ENCODE assay signal across 8 cellular contexts in genomic region chr13:67230243-67230773, GRCh38. TPM values are rescaled to one million over a fixed set of nuclear protein-coding genes. Genes with fewer than 3 reads are reported as not detected.
DNase-seq lines count a peak whose midpoint lies in the region; ATAC-seq and TF ChIP-seq lines count a peak whose summit lies in the region.

A gene with protein sequence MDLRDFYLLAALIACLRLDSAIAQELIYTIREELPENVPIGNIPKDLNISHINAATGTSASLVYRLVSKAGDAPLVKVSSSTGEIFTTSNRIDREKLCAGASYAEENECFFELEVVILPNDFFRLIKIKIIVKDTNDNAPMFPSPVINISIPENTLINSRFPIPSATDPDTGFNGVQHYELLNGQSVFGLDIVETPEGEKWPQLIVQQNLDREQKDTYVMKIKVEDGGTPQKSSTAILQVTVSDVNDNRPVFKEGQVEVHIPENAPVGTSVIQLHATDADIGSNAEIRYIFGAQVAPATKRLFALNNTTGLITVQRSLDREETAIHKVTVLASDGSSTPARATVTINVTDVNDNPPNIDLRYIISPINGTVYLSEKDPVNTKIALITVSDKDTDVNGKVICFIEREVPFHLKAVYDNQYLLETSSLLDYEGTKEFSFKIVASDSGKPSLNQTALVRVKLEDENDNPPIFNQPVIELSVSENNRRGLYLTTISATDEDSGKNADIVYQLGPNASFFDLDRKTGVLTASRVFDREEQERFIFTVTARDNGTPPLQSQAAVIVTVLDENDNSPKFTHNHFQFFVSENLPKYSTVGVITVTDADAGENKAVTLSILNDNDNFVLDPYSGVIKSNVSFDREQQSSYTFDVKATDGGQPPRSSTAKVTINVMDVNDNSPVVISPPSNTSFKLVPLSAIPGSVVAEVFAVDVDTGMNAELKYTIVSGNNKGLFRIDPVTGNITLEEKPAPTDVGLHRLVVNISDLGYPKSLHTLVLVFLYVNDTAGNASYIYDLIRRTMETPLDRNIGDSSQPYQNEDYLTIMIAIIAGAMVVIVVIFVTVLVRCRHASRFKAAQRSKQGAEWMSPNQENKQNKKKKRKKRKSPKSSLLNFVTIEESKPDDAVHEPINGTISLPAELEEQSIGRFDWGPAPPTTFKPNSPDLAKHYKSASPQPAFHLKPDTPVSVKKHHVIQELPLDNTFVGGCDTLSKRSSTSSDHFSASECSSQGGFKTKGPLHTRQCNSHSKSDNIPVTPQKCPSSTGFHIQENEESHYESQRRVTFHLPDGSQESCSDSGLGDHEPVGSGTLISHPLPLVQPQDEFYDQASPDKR (N-terminal part only) (minus strand): TSS chr13:67230336. CDS start chr13:67228440, 1,896 bp downstream.

- TF ChIP-seq CTCF in activated B cell treated with CpG ODN at 0.5 μM for 24 hours (IDR thresholded peaks at IDR 0.05) (no peak), spleen (IDR thresholded peaks at IDR 0.05 in 8 of 11, conservative IDR thresholded peaks at IDR 0.05 in 3 of 11) (no peak)

- peak within 1 kb of the TSS; percentile 66 to 88 (median 74) for H3K4me3 ChIP-seq in spleen

- peaks cover 3 to 41% (median 23%) of the 10 kb centered on the region in 6 donors for H3K4me1 ChIP-seq in spleen

- DNase-seq in A172 (ENCODE audit: low spot score): peak; percentile 84
- DNase-seq in NCI-H2171 (lab: John Stamatoyannopoulos, UW): peak; percentile 95
- DNase-seq in activated B cell treated with CpG ODN at 0.5 μM for 24 hours: peak; percentile 84
- DNase-seq in central memory CD4-positive, alpha-beta T cell: peak; percentile 79
- peak; percentile 97 for DNase-seq in inferior parietal cortex (ENCODE audit: extremely low spot score)
- DNase-seq in spleen: peak; percentile 95

- POLR2A ChIA-PET in activated B cell treated with CpG ODN at 0.5 μM for 24 hours (lab: Charles Lee): interaction anchor here (0.7 kb wide), 1 partner anchor 234 kb away, joined by 3 read pairs; no protein-coding TSS in a partner anchor

- H3K36me3 ChIP-seq in spleen: no peaks in the 10 kb centered on the region

- CTCF ChIA-PET in activated B cell treated with CpG ODN at 0.5 μM for 24 hours (lab: Charles Lee): no interaction called here

- H3K27me3 ChIP-seq in spleen (replicated peaks in 1 of 7): peaks cover 0 to 46% (median 7%) of the 10 kb centered on the region in 7 donors

- peak within 1 kb of the TSS; percentile 59 to 92 (median 84) for H3K27ac ChIP-seq in spleen

- H3K36me3 Mint-ChIP-seq in activated B cell treated with CpG ODN at 0.5 μM for 24 hours (ENCODE audit: low read depth): peaks cover 9% of the 10 kb centered on the region

- H3K4me1 Mint-ChIP-seq in activated B cell treated with CpG ODN at 0.5 μM for 24 hours: peaks cover 21% of the 10 kb centered on the region

- no peak within 1 kb of the TSS for H3K4me3 Mint-ChIP-seq in activated B cell treated with CpG ODN at 0.5 μM for 24 hours

- 0 to 1% (median 0%) methylated on average over 15 to 52 of the region's 52 CpGs for WGBS in spleen, 5 donors

- H3K27me3 Mint-ChIP-seq in activated B cell treated with CpG ODN at 0.5 μM for 24 hours: peaks cover 6% of the 10 kb centered on the region

- ATAC-seq in GM18861 (IDR thresholded peaks at IDR 0.05; ENCODE audit: unreplicated experiment): peak; percentile 98
- ATAC-seq in HG03095 (IDR thresholded peaks at IDR 0.05; ENCODE audit: unreplicated experiment): peak; percentile 99
- peak; percentile 94 for ATAC-seq in activated B cell treated with CpG ODN at 0.5 μM for 24 hours (ENCODE audit: low read depth)

- no peaks in the 10 kb centered on the region for H3K9me3 ChIP-seq in spleen

- TF ChIP-seq POLR2A in spleen (IDR thresholded peaks at IDR 0.05): peak in 1 of 3 donors; percentile 88

- H3K27ac Mint-ChIP-seq in activated B cell treated with CpG ODN at 0.5 μM for 24 hours: peak within 1 kb of the TSS; percentile 78

- intact Hi-C loops in activated B cell treated with CpG ODN at 0.5 μM for 24 hours (cut with micrococcal nuclease): loop anchor here (1.0 to 5.0 kb wide), 4 partner anchors 9 to 570 kb away; no protein-coding TSS in a partner anchor
- intact Hi-C loops in spleen (cut with DNase I; ENCODE audit: low total_unique reads): no loop called here

- H3K9me3 Mint-ChIP-seq in activated B cell treated with CpG ODN at 0.5 μM for 24 hours: no peaks in the 10 kb centered on the region

RNA-seq across cellular contexts. Expression of the gene that starts here (rescaled TPM):
- 0.02 TPM in 1 of 2 replicates, not detected in the other for total RNA-seq in A172 (2014; rRNA removed; shearing (Covaris generic))
- 5.6 and 6.4 TPM in 2 replicates for total RNA-seq in activated B cell treated with CpG ODN at 0.5 μM for 24 hours
- 1 to 10 TPM; 1.8 to 8.1 (median 4.3) TPM for total RNA-seq in spleen
- 1 to 10 TPM in 1 of 3 donors, under 1 TPM in 2; 0.24 to 1.1 (median 0.45) TPM for polyA plus RNA-seq in spleen

Comparison
In these comparisons a context has a peak if more than half of its experiments do, and no peak if none do; other contexts are left out.
1. Peak in every context shown above with its lines: DNase-seq, ATAC-seq, H3K4me3 ChIP-seq and H3K27ac ChIP-seq.
2. Peak in DNase-seq in A172; RNA of the gene not detected or under 1 TPM.